ENCODE assay signal across 8 cellular contexts in genomic region chr4:26583865-26584652, GRCh38. TPM values are rescaled to one million over a fixed set of nuclear protein-coding genes. Genes with fewer than 3 reads are reported as not detected.
DNase-seq lines count a peak whose midpoint lies in the region; ATAC-seq and TF ChIP-seq lines count a peak whose summit lies in the region.

A gene with protein sequence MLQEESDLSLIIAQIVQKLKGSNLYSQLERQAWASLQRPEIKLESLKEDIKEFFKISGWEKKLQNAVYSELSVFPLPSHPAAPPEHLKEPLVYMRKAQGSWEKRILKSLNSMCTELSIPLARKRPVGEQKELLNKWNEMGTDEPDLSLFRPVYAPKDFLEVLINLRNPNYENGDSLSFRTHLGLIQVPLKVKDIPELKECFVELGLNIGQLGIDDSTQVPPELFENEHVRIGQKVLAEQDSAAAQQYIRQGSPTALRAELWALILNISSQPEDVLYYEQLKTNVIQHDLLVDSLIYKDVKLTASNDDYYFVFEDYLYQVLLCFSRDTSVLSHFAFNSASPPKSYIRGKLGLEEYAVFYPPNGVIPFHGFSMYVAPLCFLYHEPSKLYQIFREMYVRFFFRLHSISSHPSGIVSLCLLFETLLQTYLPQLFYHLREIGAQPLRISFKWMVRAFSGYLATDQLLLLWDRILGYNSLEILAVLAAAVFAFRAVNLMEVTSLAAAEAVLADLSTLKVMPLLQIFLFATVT (plus strand): TSS chr4:26584084. CDS start chr4:26584194, 110 bp downstream.

- H3K9ac ChIP-seq in OCI-LY3 (ENCODE audit: low read length), result peak within 1 kb of the TSS; percentile 57

- H3K27me3 ChIP-seq in OCI-LY3 (ENCODE audit: low read depth, low read length), result no peaks in the 10 kb centered on the region

- H3K4me1 ChIP-seq in OCI-LY3 (ENCODE audit: low read length), result peaks cover 10% of the 10 kb centered on the region

- H4K20me1 ChIP-seq in OCI-LY3 (ENCODE audit: insufficient read depth, low read length), result no peaks in the 10 kb centered on the region

- ATAC-seq in GM21528 (IDR thresholded peaks at IDR 0.05; ENCODE audit: low FRiP score, unreplicated experiment), result peak; percentile 100

- TF ChIP-seq CTCF in OCI-LY3 (IDR thresholded peaks at IDR 0.05; ENCODE audit: low read depth, low read length) (no peak), epithelial cell of proximal tubule (conservative IDR thresholded peaks at IDR 0.05; ENCODE audit: low read depth, low read length) (no peak)

- peak within 1 kb of the TSS; percentile 92 for H2AFZ ChIP-seq in OCI-LY3 (ENCODE audit: low read depth, low read length)

- H3K79me2 ChIP-seq in OCI-LY3 (ENCODE audit: low read length), result peaks cover 5% of the 10 kb centered on the region; the same call in 1 of the 2 replicates

- peak within 1 kb of the TSS; percentile 52 for H3K27ac ChIP-seq in OCI-LY3 (ENCODE audit: low read length)

- H3K4me2 ChIP-seq in OCI-LY3 (ENCODE audit: low read length), result peak within 1 kb of the TSS; percentile 84

- peak; percentile 74 for DNase-seq in DMS 273 treated with DMSO at 0.1 percent for 48 hours (lab: John Stamatoyannopoulos, UW)
- DNase-seq in HuH-7.5 (ENCODE audit: low spot score), result peak; percentile 79
- DNase-seq in activated T-cell treated with anti-CD3 and anti-CD28 coated beads for 4 hours, result peak; percentile 79
- peak; percentile 55 for DNase-seq in epithelial cell of proximal tubule (ENCODE audit: low read depth)
- peak; percentile 90 for DNase-seq in mucosa of gallbladder (ENCODE audit: low spot score)
- peak; percentile 70 to 76 for DNase-seq in stimulated activated CD8-positive, alpha-beta memory T cell treated with anti-CD3 and anti-CD28 coated beads, Interleukin-4, amount 100 ng/mL, for 4 hours (ENCODE audit: low read depth in 2 of 2, low spot score in 1 of 2)

- H3K36me3 ChIP-seq in OCI-LY3 (replicated peaks; ENCODE audit: low read depth, low read length), result no peaks in the 10 kb centered on the region

- H3K9me3 ChIP-seq in OCI-LY3 (ENCODE audit: insufficient read depth, low read length), result no peaks in the 10 kb centered on the region

- H3K4me3 ChIP-seq in OCI-LY3 (ENCODE audit: low read length), result peak within 1 kb of the TSS; percentile 93
- peak within 1 kb of the TSS; percentile 81 for H3K4me3 ChIP-seq in epithelial cell of proximal tubule (ENCODE audit: low read depth, low read length)

RNA-seq across cellular contexts. Expression of the gene that starts here (rescaled TPM):
- 27.9 and 30.4 TPM in 2 replicates for total RNA-seq in epithelial cell of proximal tubule
- 19.7 TPM for total RNA-seq in mucosa of gallbladder

Comparison
In these comparisons a context has a peak if more than half of its experiments do, and no peak if none do; other contexts are left out.
1. Peak in every context shown above with its lines: DNase-seq, ATAC-seq, H3K4me3 ChIP-seq and H3K27ac ChIP-seq.